Comparison of ENCODE assay signal across 27 cellular contexts in the genomic region with DNA sequence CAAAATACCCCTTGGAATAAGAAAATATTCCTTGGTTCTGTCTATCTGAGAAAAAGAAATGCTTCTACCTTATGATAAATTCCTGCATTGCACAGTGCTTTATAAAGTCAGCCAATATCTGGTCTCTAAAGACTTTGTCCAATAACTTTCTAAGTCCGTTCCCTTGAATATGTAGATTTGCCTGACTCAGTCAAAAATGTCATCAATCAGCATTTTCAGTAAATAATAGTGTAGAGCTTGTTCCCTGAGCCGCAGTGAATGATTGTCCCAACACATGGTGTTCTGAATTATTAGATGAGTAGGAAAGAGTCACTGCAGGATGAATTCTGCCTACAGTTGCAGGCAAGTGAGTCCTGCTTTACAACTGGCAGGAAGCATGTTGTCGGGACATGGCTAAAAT.
"Had no signal": no experiment of that assay in that cellular context is flagged by ENCODE, and none has a peak within 500 bp of the region (broad histone marks: within the 10 kb centered on the region; RNA-seq: fewer than 3 reads in every experiment).

No MANE protein-coding gene starts in this region.

- H3K27me3 ChIP-seq: stomach, suprapubic skin, testis, thyroid gland, tibial artery, tibial nerve, transverse colon, upper lobe of left lung, upper lobe of right lung, uterus, vagina had no signal

- H3K4me1 ChIP-seq: stomach, testis, thyroid gland, tibial artery, tibial nerve, transverse colon, upper lobe of left lung, upper lobe of right lung, uterus, vagina had no signal

- H3K27ac ChIP-seq: stomach, suprapubic skin, testis, thoracic aorta, thyroid gland, tibial artery, tibial nerve, transverse colon, upper lobe of left lung, upper lobe of right lung, uterus, vagina had no signal

- DNase-seq: stimulated activated CD4-positive, alpha-beta T cell treated with anti-CD3 and anti-CD28 coated beads, Interleukin-2, amount 100 ng/mL, for 48 hours; stimulated activated CD4-positive, alpha-beta T cell treated with anti-CD3 and anti-CD28 coated beads, Interleukin-4, amount 100 ng/mL, for 1 hour; stimulated activated CD4-positive, alpha-beta T cell treated with anti-CD3 and anti-CD28 coated beads, Interleukin-4, amount 100 ng/mL, for 24 hours; stimulated activated CD4-positive, alpha-beta T cell treated with anti-CD3 and anti-CD28 coated beads, Interleukin-4, amount 100 ng/mL, for 4 hours; stimulated activated CD8-positive, alpha-beta memory T cell treated with anti-CD3 and anti-CD28 coated beads, Interleukin-4, amount 100 ng/mL, for 48 hours; stimulated activated naive B cell treated with anti-CD40 and anti-IgM and Interleukin-4, amounts not matched to agents 10 μg/mL and 1 μg/mL and 100 μg/mL, for 72 hours; stimulated activated naive CD4-positive, alpha-beta T cell; stimulated activated naive CD4-positive, alpha-beta T cell treated with Interleukin-2 at 50 U/mL for 16 hours; stimulated activated naive CD8-positive, alpha-beta T cell treated with anti-CD3 and anti-CD28 coated beads, Interleukin-15, amount 100 ng/mL, for 72 hours; stimulated activated naive CD8-positive, alpha-beta T cell treated with anti-CD3 and anti-CD28 coated beads, Interleukin-15, Interleukin-2, amounts not matched to agents 100 U/mL and 50 U/mL, for 24 hours; stomach; substantia nigra; testis; thyroid gland; tibial artery; transverse colon; trophoblast cell; upper lobe of left lung; upper lobe of right lung; uterus had no signal

- H3K36me3 ChIP-seq: stomach, suprapubic skin, thoracic aorta, thyroid gland, tibial artery, tibial nerve, transverse colon, upper lobe of left lung, upper lobe of right lung, uterus, vagina had no signal

- H3K4me3 ChIP-seq: stomach, suprapubic skin, testis, thoracic aorta, thyroid gland, tibial artery, tibial nerve, transverse colon, upper lobe of left lung, upper lobe of right lung, uterus, vagina had no signal

- FAIRE-seq: urothelium cell line had no signal

- ATAC-seq: stimulated activated effector memory CD8-positive, alpha-beta T cell treated with anti-CD3 and anti-CD28 coated beads, Interleukin-12 subunit alpha, Interleukin-12 subunit beta, amount 100 ng/mL, for 72 hours; stimulated activated memory B cell treated with anti-CD40 and anti-IgM and Interleukin-4, amounts not matched to agents 10 μg/mL and 1 μg/mL and 100 μg/mL, for 72 hours; stimulated activated naive B cell treated with anti-CD40 and anti-IgM and Interleukin-4, amounts not matched to agents 10 μg/mL and 1 μg/mL and 100 μg/mL, for 72 hours; stimulated activated naive CD8-positive, alpha-beta T cell treated with anti-CD3 and anti-CD28 coated beads, Interleukin-15, amount 100 ng/mL, for 72 hours; stimulated activated naive CD8-positive, alpha-beta T cell treated with anti-CD3 and anti-CD28 coated beads, Interleukin-15, Interleukin-2, amounts not matched to agents 100 U/mL and 50 U/mL, for 24 hours; upper lobe of right lung had no signal

- H3K9me3 ChIP-seq: suprapubic skin, testis, thoracic aorta, thyroid gland, tibial artery, tibial nerve, transverse colon, upper lobe of left lung, upper lobe of right lung, uterus, vagina had no signal
